In genomic region chr11:8384199-8384821, GRCh38 we compare ENCODE assay signal across 1 cellular context.
A peak's percentile ranks its signal among the peaks of the same experiment; 100 is the strongest.
TF ChIP-seq lines count a peak whose summit lies in the region.

No MANE protein-coding gene starts in this region.

TF ChIP-seq in K562, 482 proteins besides CTCF, POLR2A, EP300 and RAD21 (continued from another document and continues in another):
- peak in 1 of 2 experiments; percentile 50; a peak in 1 of 4 replicates for TF ChIP-seq FOXK2 (conservative IDR thresholded peaks at IDR 0.05 in 1 of 2, IDR thresholded peaks at IDR 0.05 in 1 of 2; ENCODE audit: low read depth in 2 of 2)
- peak; percentile 61 for TF ChIP-seq CTBP1 (IDR thresholded peaks at IDR 0.05; ENCODE audit: borderline replicate concordance)
- TF ChIP-seq MYC (IDR thresholded peaks at IDR 0.05; ENCODE audit: low read depth, low read length) = 0 out of 2 replicates have a peak, but pooled peaks have one; percentile 18
- TF ChIP-seq MYC (CRISPR knock-in tag; IDR thresholded peaks at IDR 0.05; ENCODE audit: borderline replicate concordance, low read depth) = no peak
- peak; percentile 23; the same call in 1 of the 2 replicates for TF ChIP-seq BCOR (IDR thresholded peaks at IDR 0.05)
- TF ChIP-seq DMBX1 (CRISPR knock-in tag; IDR thresholded peaks at IDR 0.05; ENCODE audit: borderline replicate concordance) = no peak
- TF ChIP-seq YY1 (IDR thresholded peaks at IDR 0.05; ENCODE audit: borderline replicate concordance in 1 of 3, control insufficient read depth in 1 of 3, extremely low read depth in 1 of 3, insufficient read depth in 3 of 3, insufficient read length in 1 of 3, insufficient replicate concordance in 2 of 3, low read depth in 1 of 3, low read length in 2 of 3) = peak in 1 of 3 experiments; percentile 31
- TF ChIP-seq ZNF212 (CRISPR knock-in tag; IDR thresholded peaks at IDR 0.05) = no peak
- TF ChIP-seq NR1H2 (CRISPR knock-in tag; IDR thresholded peaks at IDR 0.05) = no peak
- TF ChIP-seq PKNOX1 (IDR thresholded peaks at IDR 0.05) = peak; percentile 76
- peak; percentile 57 for TF ChIP-seq ARID1B (IDR thresholded peaks at IDR 0.05)
- peak; percentile 20; the same call in 1 of the 2 replicates for TF ChIP-seq DEAF1 (CRISPR knock-in tag; IDR thresholded peaks at IDR 0.05)
- no peak for TF ChIP-seq STAT5B (CRISPR knock-in tag; IDR thresholded peaks at IDR 0.05)
- TF ChIP-seq DIDO1 (tag; IDR thresholded peaks at IDR 0.05; ENCODE audit: low read depth) = peak; percentile 38; the same call in 1 of the 2 replicates
- peak; percentile 53 for TF ChIP-seq NR2C1 (IDR thresholded peaks at IDR 0.05)
- TF ChIP-seq NR2C1 (tag; IDR thresholded peaks at IDR 0.05) = peak; percentile 23; the same call in 1 of the 2 replicates
- 0 out of 2 replicates have a peak, but pooled peaks have one; percentile 50 for TF ChIP-seq ZBTB9 (CRISPR knock-in tag; IDR thresholded peaks at IDR 0.05)
- TF ChIP-seq ZNF316 (IDR thresholded peaks at IDR 0.05) = peak; percentile 96
- peak; percentile 43; the same call in 1 of the 2 replicates for TF ChIP-seq MECOM (CRISPR knock-in tag; IDR thresholded peaks at IDR 0.05)
- peak; percentile 65 for TF ChIP-seq ESRRA (IDR thresholded peaks at IDR 0.05; ENCODE audit: borderline replicate concordance, low read depth)
- TF ChIP-seq ZEB2 (IDR thresholded peaks at IDR 0.05) = peak; percentile 73
- peak; percentile 86 for TF ChIP-seq RAD51 (IDR thresholded peaks at IDR 0.05; ENCODE audit: borderline replicate concordance, low read depth)
- TF ChIP-seq SMARCE1 (IDR thresholded peaks at IDR 0.05) = peak; percentile 48; the same call in 1 of the 2 replicates
- no peak for TF ChIP-seq LARP7 (IDR thresholded peaks at IDR 0.05)
- TF ChIP-seq RHOXF2B (CRISPR knock-in tag; conservative IDR thresholded peaks at IDR 0.05) = no peak
- TF ChIP-seq CSDE1 (IDR thresholded peaks at IDR 0.05) = no peak
- TF ChIP-seq MAFF (IDR thresholded peaks at IDR 0.05; ENCODE audit: low read length) = peak; percentile 79
- TF ChIP-seq TFE3 (CRISPR knock-in tag; IDR thresholded peaks at IDR 0.05) = peak; percentile 90
- TF ChIP-seq MGA (IDR thresholded peaks at IDR 0.05) = peak; percentile 57
- TF ChIP-seq USF2 (CRISPR knock-in tag; IDR thresholded peaks at IDR 0.05) = peak; percentile 68
- TF ChIP-seq HMG20B (CRISPR knock-in tag; IDR thresholded peaks at IDR 0.05) = no peak
- TF ChIP-seq L3MBTL2 (IDR thresholded peaks at IDR 0.05) = peak; percentile 72
- TF ChIP-seq USF1 (CRISPR knock-in tag; IDR thresholded peaks at IDR 0.05) = peak; percentile 73
- TF ChIP-seq SRSF9 (IDR thresholded peaks at IDR 0.05; ENCODE audit: borderline replicate concordance, low read depth, low read length) = no peak
- TF ChIP-seq JUND (IDR thresholded peaks at IDR 0.05; ENCODE audit: borderline replicate concordance, low read depth, low read length) = peak; percentile 94
- TF ChIP-seq JUND (tag; IDR thresholded peaks at IDR 0.05; ENCODE audit: borderline replicate concordance, low read depth, low read length) = peak; percentile 96; the same call in 2 of the 3 replicates
- no peak for TF ChIP-seq HCFC1 (IDR thresholded peaks at IDR 0.05; ENCODE audit: low read depth, low read length)
- 0 out of 2 replicates have a peak, but pooled peaks have one; percentile 34 for TF ChIP-seq JUN (IDR thresholded peaks at IDR 0.05; ENCODE audit: borderline replicate concordance, low read depth, low read length)
- TF ChIP-seq JUN (CRISPR knock-in tag; IDR thresholded peaks at IDR 0.05; ENCODE audit: borderline replicate concordance) = no peak
- TF ChIP-seq MAFG (tag; conservative IDR thresholded peaks at IDR 0.05) = peak; percentile 91
- no peak for TF ChIP-seq ZNF41 (CRISPR knock-in tag; conservative IDR thresholded peaks at IDR 0.05)
- 0 out of 4 replicates have a peak, but pooled peaks of 1 of the 2 experiments have one; percentile 27 for TF ChIP-seq MAZ (CRISPR knock-in tag; conservative IDR thresholded peaks at IDR 0.05 in 1 of 2, IDR thresholded peaks at IDR 0.05 in 1 of 2)
- peak; percentile 86 for TF ChIP-seq MAFK (IDR thresholded peaks at IDR 0.05; ENCODE audit: low read length)
- TF ChIP-seq PHF20 (IDR thresholded peaks at IDR 0.05; ENCODE audit: partially characterized antibody) = no peak
- TF ChIP-seq TEAD2 (tag; IDR thresholded peaks at IDR 0.05) = no peak
- TF ChIP-seq ATF3 (IDR thresholded peaks at IDR 0.05) = peak; percentile 92
- no peak for TF ChIP-seq ATF3 (CRISPR knock-in tag; conservative IDR thresholded peaks at IDR 0.05)
- TF ChIP-seq BHLHE40 (IDR thresholded peaks at IDR 0.05; ENCODE audit: low read length) = peak; percentile 75; the same call in 1 of the 2 replicates
